In the genomic region with DNA sequence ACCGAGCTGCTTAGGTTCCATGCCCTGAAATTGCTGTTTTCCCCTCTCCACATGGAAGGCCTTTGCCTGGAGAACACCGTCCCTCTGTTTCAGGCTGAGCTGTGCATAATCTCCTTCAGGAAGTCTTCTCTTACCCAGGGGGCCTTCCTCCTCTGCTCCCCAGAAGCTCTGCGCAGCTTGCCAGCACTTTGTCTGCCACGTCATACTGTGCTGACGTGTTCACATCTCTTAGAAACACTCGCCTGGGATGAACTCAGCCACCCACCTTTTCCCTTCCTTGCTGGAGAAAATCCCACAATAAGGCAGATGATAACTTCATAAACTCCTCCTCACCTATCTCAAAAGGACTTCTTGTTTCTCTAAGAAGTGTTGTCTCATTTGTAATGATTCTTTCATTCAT, we compare ENCODE assay signal across 16 cellular contexts.
DNase-seq lines count a peak whose midpoint lies in the region; ATAC-seq and TF ChIP-seq lines count a peak whose summit lies in the region.
"Had no signal": no experiment of that assay in that cellular context is flagged by ENCODE, and none has a peak within 500 bp of the region (broad histone marks: within the 10 kb centered on the region; RNA-seq: fewer than 3 reads in every experiment).

No MANE protein-coding gene starts in this region.

- DNase-seq in IMR-90 (peak; percentile 79), esophagus muscularis mucosa (ENCODE audit: extremely low spot score) (peak; percentile 90), superior temporal gyrus (ENCODE audit: extremely low spot score) (peak; percentile 65), GOT3 (lab: John Stamatoyannopoulos, UW) (no peak), NCI-H2107 treated with DMSO at 0.1 percent for 48 hours (lab: John Stamatoyannopoulos, UW; ENCODE audit: unreplicated experiment) (no peak)
- DNase-seq: activated naive CD4-positive, alpha-beta T cell treated with Interleukin-2 at 50 U/mL for 16 hours; central memory CD4-positive, alpha-beta T cell; MG63; naive B cell; NCI-H1930; NCI-H748 treated with DMSO at 0.1 percent for 48 hours had no signal

- H3K27ac ChIP-seq in IMR-90 (ENCODE audit: insufficient read depth, low read length) (no peak overlapping the region), esophagus muscularis mucosa (replicated peaks in 1 of 4) (peak overlapping the region; percentile 34 to 93 (median 88)), muscle layer of colon (ENCODE audit: low read depth, low read length) (peak overlapping the region; percentile 42)
- H3K27ac ChIP-seq: C4-2B, hepatocyte had no signal

- no peak for TF ChIP-seq CTCF in IMR-90 (conservative IDR thresholded peaks at IDR 0.05; ENCODE audit: low read depth, low read length)
- no peak for TF ChIP-seq CTCF in esophagus muscularis mucosa (IDR thresholded peaks at IDR 0.05)

- dilution Hi-C loops in IMR-90 (cut with HindIII; ENCODE audit: low sequenced_read_pairs, unreplicated experiment) = no loop called here

- peaks cover 11% of the 10 kb centered on the region for H3K9me1 ChIP-seq in IMR-90 (ENCODE audit: insufficient read depth, low read length)

- CTCF ChIA-PET in IMR-90 (lab: Yijun Ruan, JAX) = interaction anchor here (1.0 to 1.6 kb wide), 2 partner anchors 12 to 24 kb away, joined by 3 to 7 read pairs; no protein-coding TSS in a partner anchor

- H3K18ac ChIP-seq in IMR-90 (ENCODE audit: low read depth, low read length) = no peak overlapping the region

- H4K20me1 ChIP-seq in IMR-90 (ENCODE audit: insufficient read depth, low read length) = peaks cover 11% of the 10 kb centered on the region

- no peak overlapping the region for H2AK5ac ChIP-seq in IMR-90 (ENCODE audit: low read depth, low read length)

- H3K4me2 ChIP-seq in IMR-90 (ENCODE audit: low read depth, low read length) = no peak overlapping the region
- H3K4me2 ChIP-seq: hepatocyte had no signal

- H3K14ac ChIP-seq in IMR-90 (replicated peaks; ENCODE audit: low read depth, low read length) = no peak overlapping the region

- no peak overlapping the region for H3K56ac ChIP-seq in IMR-90 (ENCODE audit: extremely low read depth, insufficient read depth, low read length)

- no peak overlapping the region for H3K4ac ChIP-seq in IMR-90 (ENCODE audit: low read depth, low read length)

- no peak overlapping the region for H2BK5ac ChIP-seq in IMR-90 (ENCODE audit: low read depth, low read length, poor library complexity, severe bottlenecking)

- intact Hi-C loops in IMR-90 (cut with micrococcal nuclease) (loop anchor here (5.0 kb wide), 1 partner anchor 70 kb away; no protein-coding TSS in a partner anchor), esophagus muscularis mucosa (cut with DNase I) (no loop called here)

- no peak overlapping the region for H3K4me3 ChIP-seq in IMR-90 (ENCODE audit: insufficient read depth, low read depth, low read length)
- no peak overlapping the region for H3K4me3 ChIP-seq in esophagus muscularis mucosa
- H3K4me3 ChIP-seq in muscle layer of colon (ENCODE audit: low read depth in 1 of 2, low read length in 2 of 2) = no peak overlapping the region
- H3K4me3 ChIP-seq: hepatocyte, MG63, skin epidermis had no signal

- in situ Hi-C loops in IMR-90 (cut with MboI; ENCODE audit: low sequenced_read_pairs) = no loop called here

- no peak overlapping the region for H2AFZ ChIP-seq in IMR-90 (replicated peaks; ENCODE audit: low read length, poor library complexity)
- H2AFZ ChIP-seq: hepatocyte had no signal

- H2BK120ac ChIP-seq in IMR-90 (ENCODE audit: low read depth, low read length) = no peak overlapping the region

- BruUV-seq in IMR-90 (replicated peaks; lab: Mats Ljungman, UMichigan) = no TSS peak

- no peak overlapping the region for H4K91ac ChIP-seq in IMR-90 (ENCODE audit: insufficient read depth, low read depth, low read length)

- no peak for TF ChIP-seq POLR2A in IMR-90 (IDR thresholded peaks at IDR 0.05; ENCODE audit: low read depth, low read length)
- no peak for TF ChIP-seq POLR2A in esophagus muscularis mucosa (IDR thresholded peaks at IDR 0.05; ENCODE audit: low read depth)

- H3K36me3 ChIP-seq in IMR-90 (ENCODE audit: control insufficient read depth, insufficient read depth, low read length) = no peaks in the 10 kb centered on the region; the same call in 1 of the 2 replicates
- H3K36me3 ChIP-seq in esophagus muscularis mucosa = peaks cover 0 to 5% (median 0%) of the 10 kb centered on the region in 4 donors
- H3K36me3 ChIP-seq in muscle layer of colon (ENCODE audit: insufficient read depth, low read length) = no peaks in the 10 kb centered on the region
- H3K36me3 ChIP-seq: MG63 had no signal

- 84% methylated on average over 4 of the region's 6 CpGs; no CpG with 5 or more reads in 1 of the 2 experiments for WGBS in IMR-90 (ENCODE audit: extremely low coverage in 2 of 2, insufficient read length in 1 of 2), 2 experiments
- 70% methylated on average over 6 of the region's 6 CpGs for WGBS in esophagus muscularis mucosa

- no peak for TF ChIP-seq RAD21 in IMR-90 (IDR thresholded peaks at IDR 0.05; ENCODE audit: low read length)

- no peak overlapping the region for H4K5ac ChIP-seq in IMR-90 (ENCODE audit: low read depth, low read length)

- no peak for TF ChIP-seq EP300 in esophagus muscularis mucosa (IDR thresholded peaks at IDR 0.05)

- ATAC-seq in IMR-90 (ENCODE audit: low read depth) (no peak), HG02642 (IDR thresholded peaks at IDR 0.05; ENCODE audit: poor library complexity, unreplicated experiment) (no peak)

- peaks cover 38 to 80% of the 10 kb centered on the region in 2 experiments for H3K79me1 ChIP-seq in IMR-90 (ENCODE audit: low read depth in 1 of 2, low read length in 2 of 2)

- no peak overlapping the region for H2AK9ac ChIP-seq in IMR-90 (replicated peaks; ENCODE audit: low read depth, low read length, poor library complexity)

- H3K9ac ChIP-seq in IMR-90 (ENCODE audit: low read depth, low read length) (no peak overlapping the region), muscle layer of colon (ENCODE audit: low read length) (no peak overlapping the region)

- no peak overlapping the region for H3K23ac ChIP-seq in IMR-90 (ENCODE audit: low read depth, low read length)

- no peak overlapping the region for H2BK20ac ChIP-seq in IMR-90 (ENCODE audit: low read depth, low read length)

- POLR2A ChIA-PET in IMR-90 (lab: Charles Lee; ENCODE audit: unreplicated experiment) = no interaction called here

- H3K27me3 ChIP-seq in IMR-90 (ENCODE audit: control insufficient read depth, insufficient read depth, low read length) (no peaks in the 10 kb centered on the region), esophagus muscularis mucosa (no peaks in the 10 kb centered on the region), muscle layer of colon (ENCODE audit: control insufficient read depth in 1 of 2, insufficient read depth in 2 of 2, low read length in 2 of 2) (no peaks in the 10 kb centered on the region)
- H3K27me3 ChIP-seq: hepatocyte, MG63 had no signal

- H3K4me1 ChIP-seq in IMR-90 (ENCODE audit: control insufficient read depth, insufficient read depth, low read length) = peaks cover 14% of the 10 kb centered on the region
- H3K4me1 ChIP-seq in esophagus muscularis mucosa = peaks cover 75 to 99% (median 86%) of the 10 kb centered on the region in 4 donors
- peaks cover 68% of the 10 kb centered on the region for H3K4me1 ChIP-seq in muscle layer of colon (ENCODE audit: insufficient read depth, low read length)

- H3K9me3 ChIP-seq in IMR-90 (ENCODE audit: control insufficient read depth, insufficient read depth, low read length) (no peaks in the 10 kb centered on the region), esophagus muscularis mucosa (no peaks in the 10 kb centered on the region), muscle layer of colon (ENCODE audit: low read length) (no peaks in the 10 kb centered on the region)
- H3K9me3 ChIP-seq: MG63 had no signal

- no peak overlapping the region for H2BK15ac ChIP-seq in IMR-90 (ENCODE audit: low read depth, low read length)

- peak overlapping the region in 1 of 2 experiments; percentile 63; a peak in 1 of 4 replicates for H4K8ac ChIP-seq in IMR-90 (ENCODE audit: low read depth in 2 of 2, low read length in 2 of 2)

TF ChIP-seq in IMR-90, 13 proteins besides CTCF, POLR2A, EP300 and RAD21:
- TF ChIP-seq USF2 (IDR thresholded peaks at IDR 0.05; ENCODE audit: low read depth, low read length) (no peak), FOS (IDR thresholded peaks at IDR 0.05; ENCODE audit: low read depth, low read length) (no peak), RFX5 (IDR thresholded peaks at IDR 0.05; ENCODE audit: low read depth, low read length) (no peak), RCOR1 (IDR thresholded peaks at IDR 0.05; ENCODE audit: insufficient replicate concordance, low read length) (no peak), MXI1 (IDR thresholded peaks at IDR 0.05; ENCODE audit: borderline replicate concordance, low read depth, low read length) (no peak), NFE2L2 (IDR thresholded peaks at IDR 0.05; ENCODE audit: low read depth, low read length) (no peak), CEBPB (IDR thresholded peaks at IDR 0.05; ENCODE audit: low read depth, low read length) (no peak), BHLHE40 (IDR thresholded peaks at IDR 0.05; ENCODE audit: low read depth, low read length) (no peak), CHD1 (IDR thresholded peaks at IDR 0.05; ENCODE audit: low read depth, low read length) (no peak), SMC3 (IDR thresholded peaks at IDR 0.05; ENCODE audit: low read depth, low read length) (no peak), MAZ (IDR thresholded peaks at IDR 0.05; ENCODE audit: borderline replicate concordance, low read depth, low read length) (no peak), MAFK (IDR thresholded peaks at IDR 0.05; ENCODE audit: low read depth, low read length) (no peak)
- TF ChIP-seq, protein P1, sequence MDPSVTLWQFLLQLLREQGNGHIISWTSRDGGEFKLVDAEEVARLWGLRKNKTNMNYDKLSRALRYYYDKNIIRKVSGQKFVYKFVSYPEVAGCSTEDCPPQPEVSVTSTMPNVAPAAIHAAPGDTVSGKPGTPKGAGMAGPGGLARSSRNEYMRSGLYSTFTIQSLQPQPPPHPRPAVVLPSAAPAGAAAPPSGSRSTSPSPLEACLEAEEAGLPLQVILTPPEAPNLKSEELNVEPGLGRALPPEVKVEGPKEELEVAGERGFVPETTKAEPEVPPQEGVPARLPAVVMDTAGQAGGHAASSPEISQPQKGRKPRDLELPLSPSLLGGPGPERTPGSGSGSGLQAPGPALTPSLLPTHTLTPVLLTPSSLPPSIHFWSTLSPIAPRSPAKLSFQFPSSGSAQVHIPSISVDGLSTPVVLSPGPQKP (IDR thresholded peaks at IDR 0.05; ENCODE audit: borderline replicate concordance, low read depth, low read length) = no peak

Comparison
In these comparisons a context has a peak if more than half of its experiments do, and no peak if none do; other contexts are left out.
1. DNase-seq: peak in IMR-90 (single experiment), esophagus muscularis mucosa (single experiment) and superior temporal gyrus (single experiment); none in GOT3 (single experiment) and NCI-H2107 treated with DMSO at 0.1 percent for 48 hours (single experiment).